ENCODE assay signal across 25 cellular contexts in genomic region chr12:88539893-88540292, GRCh38.
"Had no signal": no experiment of that assay in that cellular context is flagged by ENCODE, and none has a peak within 500 bp of the region (broad histone marks: within the 10 kb centered on the region; RNA-seq: fewer than 3 reads in every experiment).

No MANE protein-coding gene starts in this region.

- FAIRE-seq: endometrium, islet of Langerhans, keratinocyte had no signal

- DNase-seq: colonic mucosa; cortex of kidney; effector CD8-positive, alpha-beta T cell; effector memory CD8-positive, alpha-beta T cell; endodermal cell; erythroblast; esophagus squamous epithelium; foreskin fibroblast; foreskin melanocyte; gastrocnemius medialis; glutamatergic neuron; head of caudate nucleus; heart right ventricle; hippocampal formation; left cardiac atrium; left lung; left ventricle myocardium superior; lower lobe of right lung; mesenchymal stem cell; mucosa of descending colon had no signal

- H3K4me3 ChIP-seq: colonic mucosa, esophagus squamous epithelium, gastrocnemius medialis, heart right ventricle, left lung, lower lobe of right lung, mucosa of descending colon had no signal

- ATAC-seq: effector memory CD8-positive, alpha-beta T cell; esophagus mucosa; gastrocnemius medialis; heart right ventricle; left cardiac atrium; left lung; left ventricle myocardium superior; lower lobe of right lung; mucosa of descending colon had no signal

- H3K36me3 ChIP-seq: colonic mucosa had no signal

- H3K9me3 ChIP-seq: colonic mucosa, esophagus squamous epithelium, gastrocnemius medialis, left lung, lower lobe of right lung, mucosa of descending colon had no signal

- H3K4me1 ChIP-seq: colonic mucosa, gastrocnemius medialis, left lung, lower lobe of right lung had no signal

- H3K27me3 ChIP-seq: colonic mucosa, esophagus squamous epithelium, gastrocnemius medialis, heart right ventricle, left lung had no signal

- H3K27ac ChIP-seq: colonic mucosa, epithelial cell of prostate, esophagus squamous epithelium, heart right ventricle, left lung, lower lobe of right lung had no signal
